17 cellular contexts compared by ENCODE assay signal in the genomic region with DNA sequence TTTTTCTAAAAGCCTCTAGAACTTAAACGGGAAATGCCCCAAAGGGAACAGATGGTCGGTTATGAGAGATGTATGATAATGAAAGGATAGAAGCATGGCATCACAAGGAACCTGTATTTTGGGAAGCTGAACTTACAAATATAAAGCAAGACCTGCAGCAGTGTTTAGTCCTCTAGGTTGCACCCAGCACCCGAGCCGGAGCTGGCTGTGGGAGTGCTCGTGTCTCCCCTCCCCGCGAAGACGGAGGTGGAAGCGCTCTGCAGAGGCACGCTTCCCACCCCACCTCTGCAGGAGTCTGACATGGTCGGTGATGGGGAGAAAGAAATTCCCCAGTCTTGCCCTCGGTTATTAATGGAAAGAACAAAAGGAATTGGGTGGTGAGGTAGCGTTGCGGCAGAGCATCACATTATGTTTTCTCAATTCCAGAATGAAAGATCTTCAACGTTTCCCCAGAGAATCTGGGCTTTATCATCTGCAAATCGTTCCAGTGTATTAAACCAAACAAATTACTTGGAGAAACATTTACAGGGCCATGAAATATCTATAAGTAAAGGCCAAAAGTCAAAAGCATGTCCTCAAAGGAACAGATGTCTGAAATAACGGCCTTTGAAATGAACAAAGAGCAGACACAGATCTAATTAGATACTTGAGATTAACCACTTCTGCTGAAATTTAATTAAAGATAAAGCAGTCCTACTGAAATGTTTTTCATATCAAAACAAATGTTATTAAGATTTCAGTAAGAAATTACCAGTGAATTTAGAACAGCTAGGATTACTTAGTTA.
A peak's percentile ranks its signal among the peaks of the same experiment; 100 is the strongest.
DNase-seq lines count a peak whose midpoint lies in the region; TF ChIP-seq lines count a peak whose summit lies in the region.
"Had no signal": no experiment of that assay in that cellular context is flagged by ENCODE, and none has a peak within 500 bp of the region (broad histone marks: within the 10 kb centered on the region; RNA-seq: fewer than 3 reads in every experiment).

No MANE protein-coding gene starts in this region.

- intact Hi-C loops in dorsolateral prefrontal cortex (cut with DNase I): no loop called here

- peaks cover 18% of the 10 kb centered on the region for H3K36me3 Mint-ChIP-seq in HFFc6 (ENCODE audit: low read depth)

- H3K27ac ChIP-seq in dorsolateral prefrontal cortex: peak overlapping the region in 33 of 59 donors; percentile 5 to 78 (median 33)
- H3K27ac ChIP-seq: BLaER1 treated with 17β-estradiol and CSF1 and Interleukin-3, amounts not matched to agents 10 nM and 100 nM had no signal

- H3K9me3 Mint-ChIP-seq in HFFc6: no peaks in the 10 kb centered on the region
- H3K9me3 Mint-ChIP-seq: CD8-positive, alpha-beta T cell had no signal

- H3K4me3 Mint-ChIP-seq in HFFc6: no peak overlapping the region
- H3K4me3 Mint-ChIP-seq: CD8-positive, alpha-beta T cell had no signal

- H3K4me1 Mint-ChIP-seq in HFFc6 (ENCODE audit: low read depth): no peaks in the 10 kb centered on the region

- TF ChIP-seq CTCF in dorsolateral prefrontal cortex (IDR thresholded peaks at IDR 0.05 in 54 of 56, conservative IDR thresholded peaks at IDR 0.05 in 2 of 56; ENCODE audit: low read depth in 1 of 56, partially characterized antibody in 56 of 56) (no peak), HFFc6 (IDR thresholded peaks at IDR 0.05) (no peak)

- no peaks in the 10 kb centered on the region for H3K27me3 ChIP-seq in dorsolateral prefrontal cortex
- H3K27me3 ChIP-seq: BLaER1 treated with 17β-estradiol and CSF1 and Interleukin-3, amounts not matched to agents 10 nM and 100 nM had no signal

- H3K4me3 ChIP-seq in dorsolateral prefrontal cortex: no peak overlapping the region
- H3K4me3 ChIP-seq: BLaER1 treated with 17β-estradiol and CSF1 and Interleukin-3, amounts not matched to agents 10 nM and 100 nM had no signal

- H3K27me3 Mint-ChIP-seq in HFFc6 (ENCODE audit: insufficient read depth): no peaks in the 10 kb centered on the region; the same call in 1 of the 2 replicates

- peak; percentile 52 for DNase-seq in NCI-H748 (lab: John Stamatoyannopoulos, UW; ENCODE audit: unreplicated experiment)
- DNase-seq in NCI-H748 treated with DMSO at 0.1 percent for 48 hours (lab: John Stamatoyannopoulos, UW): no peak
- DNase-seq in NCI-H69 (lab: John Stamatoyannopoulos, UW): peak; percentile 95
- DNase-seq in dorsolateral prefrontal cortex: peak in 3 of 10 donors; percentile 28 to 62 (median 36)
- no peak for DNase-seq in NCI-H2081 (lab: John Stamatoyannopoulos, UW)
- no peak for DNase-seq in HFFc6
- DNase-seq in superior temporal gyrus (ENCODE audit: extremely low spot score): no peak
- DNase-seq: Calu3; CD8-positive, alpha-beta T cell; GOT3; MM.1S; NCI-H187 treated with DMSO at 0.1 percent for 48 hours; NCI-H510A treated with DMSO at 0.1 percent for 48 hours; PC-3; RPMI8226; SHP77 treated with DMSO at 0.1 percent for 48 hours had no signal

- H3K27ac Mint-ChIP-seq in HFFc6: no peak overlapping the region
- H3K27ac Mint-ChIP-seq: CD8-positive, alpha-beta T cell had no signal

Comparison
In these comparisons a context has a peak if more than half of its experiments do, and no peak if none do; other contexts are left out.
1. DNase-seq: peak in NCI-H748 (single experiment) and NCI-H69 (single experiment); none in NCI-H748 treated with DMSO at 0.1 percent for 48 hours (single experiment), NCI-H2081 (0 of 2), HFFc6 (single experiment) and superior temporal gyrus (single experiment).